9 cellular contexts compared by ENCODE assay signal in the genomic region with DNA sequence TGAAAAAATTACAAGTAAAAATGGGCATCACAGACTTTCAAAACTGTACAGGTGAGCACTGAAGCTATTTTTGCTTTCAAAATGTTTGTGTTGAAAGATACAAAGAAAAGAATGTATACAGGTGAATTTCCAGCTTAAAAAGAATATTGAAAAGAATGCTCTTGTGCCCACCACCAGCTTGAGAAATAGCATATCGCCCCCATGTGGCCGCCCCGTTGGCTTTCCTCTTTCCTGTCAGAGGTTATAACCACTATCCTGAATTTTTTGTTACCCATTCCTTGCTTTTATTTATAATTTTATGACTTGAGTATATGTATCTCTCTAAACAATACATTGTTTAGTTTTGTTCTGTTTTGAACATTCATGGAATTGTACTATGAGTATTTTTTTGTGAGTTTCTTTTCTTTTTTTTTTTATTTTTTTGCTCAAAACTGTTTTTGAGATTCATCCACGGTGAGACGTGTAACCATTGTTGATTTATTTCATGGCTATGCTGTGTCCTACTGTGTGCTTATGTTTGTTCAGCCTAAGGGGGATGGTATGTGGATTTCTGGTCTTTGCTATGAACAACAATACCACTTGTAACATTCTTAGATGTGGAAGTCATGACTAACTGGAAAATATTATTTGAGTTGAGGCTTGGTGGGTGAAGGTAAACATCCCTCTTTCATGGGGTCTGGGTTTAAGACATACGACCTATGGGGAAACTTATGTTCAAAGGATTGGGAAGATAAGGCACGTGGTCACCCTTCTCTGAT. TPM values are rescaled to one million over a fixed set of nuclear protein-coding genes. Genes with fewer than 3 reads are reported as not detected.
DNase-seq lines count a peak whose midpoint lies in the region; ATAC-seq, FAIRE-seq and TF ChIP-seq lines count a peak whose summit lies in the region.
"Had no signal": no experiment of that assay in that cellular context is flagged by ENCODE, and none has a peak within 500 bp of the region (broad histone marks: within the 10 kb centered on the region; RNA-seq: fewer than 3 reads in every experiment).

No MANE protein-coding gene starts in this region.

- H3K4me3 ChIP-seq in left lung: no peak overlapping the region
- H3K4me3 ChIP-seq: skin epidermis had no signal

- DNase-seq in NCI-H1105 treated with DMSO at 0.1 percent for 48 hours (lab: John Stamatoyannopoulos, UW): peak; percentile 35
- DNase-seq in NCI-H1105 (lab: John Stamatoyannopoulos, UW): no peak
- peak; percentile 26 for DNase-seq in HK-2 (ENCODE audit: unreplicated experiment)
- no peak for DNase-seq in left lung
- DNase-seq in activated CD4-positive, CD25-positive, alpha-beta regulatory T cell (lab: John Stamatoyannopoulos, UW): no peak

- peak; percentile 68 for FAIRE-seq in TTC549 (lab: Jason Lieb, UNC)

- no peaks in the 10 kb centered on the region for H3K36me3 ChIP-seq in left lung

- ATAC-seq in left lung (peak; percentile 36), GM18502 (IDR thresholded peaks at IDR 0.05; ENCODE audit: poor library complexity, unreplicated experiment) (no peak), HG02884 (IDR thresholded peaks at IDR 0.05; ENCODE audit: unreplicated experiment) (no peak)

- no peaks in the 10 kb centered on the region for H3K9me3 ChIP-seq in left lung

- no peak overlapping the region for H3K27ac ChIP-seq in left lung
- H3K27ac ChIP-seq: skin epidermis had no signal

- H3K27me3 ChIP-seq in left lung: peaks cover 0 to 42% of the 10 kb centered on the region in 2 donors

- no peaks in the 10 kb centered on the region for H3K4me1 ChIP-seq in left lung

- TF ChIP-seq CTCF in left lung (IDR thresholded peaks at IDR 0.05): peak; percentile 10 to 39

- intact Hi-C loops in left lung (cut with DNase I): no loop called here

RNA-seq across cellular contexts. Expression of a gene that starts 11.6 kb away (rescaled TPM):
- total RNA-seq in left lung: not detected

Comparison
In these comparisons a context has a peak if more than half of its experiments do, and no peak if none do; other contexts are left out.
1. DNase-seq: peak in NCI-H1105 treated with DMSO at 0.1 percent for 48 hours (single experiment) and HK-2 (single experiment); none in NCI-H1105 (single experiment), left lung (0 of 2) and activated CD4-positive, CD25-positive, alpha-beta regulatory T cell (0 of 4).